18 cellular contexts compared by ENCODE assay signal in genomic region chr14:22901799-22902198, GRCh38. TPM values are rescaled to one million over a fixed set of nuclear protein-coding genes. Genes with fewer than 3 reads are reported as not detected.
"Had no signal": no experiment of that assay in that cellular context is flagged by ENCODE, and none has a peak within 500 bp of the region (broad histone marks: within the 10 kb centered on the region; RNA-seq: fewer than 3 reads in every experiment).

No MANE protein-coding gene starts in this region.

- H3K9me3 Mint-ChIP-seq: natural killer cell; stimulated activated naive CD8-positive, alpha-beta T cell treated with anti-CD3 and anti-CD28 coated beads, Interleukin-15, Interleukin-2, amounts not matched to agents 100 ng/mL and 50 ng/mL, for 24 hours had no signal

- H3K4me3 ChIP-seq: cardiac muscle cell, heart left ventricle, pancreas, psoas muscle, right atrium auricular region, tibial artery had no signal

- ATAC-seq: heart left ventricle, left ventricle myocardium superior, natural killer cell, pancreas, psoas muscle had no signal

- H3K9me3 ChIP-seq: heart left ventricle, pancreas, psoas muscle, right atrium auricular region, tibial artery had no signal

- H3K4me3 Mint-ChIP-seq: natural killer cell; stimulated activated naive CD8-positive, alpha-beta T cell treated with anti-CD3 and anti-CD28 coated beads, Interleukin-15, Interleukin-2, amounts not matched to agents 100 ng/mL and 50 ng/mL, for 24 hours had no signal

- FAIRE-seq: islet of Langerhans, pancreas had no signal

- DNase-seq: activated CD4-positive, alpha-beta T cell treated with anti-CD3 and anti-CD28 coated beads, Interleukin-2, amount 50 U/mL, for 4 hours; activated T-cell treated with anti-CD3 and anti-CD28 coated beads for 4 hours; amygdala; cortex of kidney; heart left ventricle; left ventricle myocardium superior; mammary epithelial cell; midbrain; natural killer cell; pancreas; psoas muscle; stimulated activated CD4-positive, alpha-beta T cell treated with anti-CD3 and anti-CD28 coated beads, Interleukin-4, amount 100 ng/mL, for 24 hours; WERI-Rb-1 had no signal

- H3K27me3 ChIP-seq: cardiac muscle cell, heart left ventricle, pancreas, right atrium auricular region, tibial artery had no signal

- H3K4me1 ChIP-seq: psoas muscle had no signal

- H3K27me3 Mint-ChIP-seq: stimulated activated naive CD8-positive, alpha-beta T cell treated with anti-CD3 and anti-CD28 coated beads, Interleukin-15, Interleukin-2, amounts not matched to agents 100 ng/mL and 50 ng/mL, for 24 hours had no signal

- H3K27ac ChIP-seq: heart left ventricle, pancreas, psoas muscle, right atrium auricular region, tibial artery, WERI-Rb-1 had no signal

- H3K27ac Mint-ChIP-seq: stimulated activated naive CD8-positive, alpha-beta T cell treated with anti-CD3 and anti-CD28 coated beads, Interleukin-15, Interleukin-2, amounts not matched to agents 100 ng/mL and 50 ng/mL, for 24 hours had no signal

RNA-seq across cellular contexts. Expression of gene REM2, which starts 18.8 kb away (rescaled TPM):
- total RNA-seq: left ventricle myocardium superior, right atrium auricular region had no signal
